ENCODE assay signal across 8 cellular contexts in the genomic region with DNA sequence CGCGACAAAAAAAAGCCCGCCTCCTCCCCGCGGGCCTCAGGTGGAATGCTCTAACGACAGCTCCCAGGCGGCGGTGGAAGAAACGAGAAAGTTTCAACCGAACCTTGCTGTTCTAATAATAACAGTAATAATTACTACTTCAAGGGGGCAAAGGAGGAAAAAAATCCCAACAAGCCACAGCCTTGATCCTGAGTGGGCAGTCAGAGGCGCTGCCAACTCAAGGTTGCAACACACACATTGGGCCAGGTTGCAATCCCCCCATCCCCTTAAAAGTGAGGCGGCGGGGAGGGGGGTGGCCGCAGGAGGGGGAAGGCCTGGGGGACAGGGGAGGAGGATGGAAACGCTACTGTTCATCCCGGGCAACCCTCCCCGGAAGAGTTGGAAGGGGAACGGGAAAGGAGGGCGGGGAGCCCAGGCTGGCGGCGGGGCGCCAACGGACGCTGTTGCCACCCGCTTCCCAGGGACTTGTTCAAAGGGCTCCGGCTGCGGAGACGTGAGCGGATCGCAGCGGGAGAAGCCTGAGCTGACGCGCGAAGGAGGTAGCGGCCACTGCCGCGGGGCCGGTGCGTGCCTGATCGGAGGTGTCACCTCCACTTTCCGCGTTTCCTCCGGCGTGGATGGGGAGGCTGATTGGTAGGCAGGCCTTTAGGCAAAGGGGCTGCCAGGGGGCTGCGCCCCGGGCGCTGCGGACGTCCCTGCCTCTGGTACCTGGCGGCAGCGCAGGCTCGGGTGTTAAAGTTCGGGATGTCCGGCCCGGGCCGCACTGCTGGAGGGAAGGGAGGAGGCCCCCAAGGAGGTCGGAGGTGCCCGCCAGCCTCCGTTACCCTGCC. TPM values are rescaled to one million over a fixed set of nuclear protein-coding genes. Genes with fewer than 3 reads are reported as not detected.
DNase-seq lines count a peak whose midpoint lies in the region; ATAC-seq and TF ChIP-seq lines count a peak whose summit lies in the region.

No MANE protein-coding gene starts in this region.

- no peaks in the 10 kb centered on the region for H3K27me3 ChIP-seq in MM.1S (replicated peaks; ENCODE audit: insufficient read depth, low read length)

- peak overlapping the region; percentile 75 for H3K4me2 ChIP-seq in MM.1S (ENCODE audit: low read depth, low read length)

- peaks cover 32% of the 10 kb centered on the region for H3K4me1 Mint-ChIP-seq in activated B cell treated with CpG ODN at 0.5 μM for 24 hours

- intact Hi-C loops in activated B cell treated with CpG ODN at 0.5 μM for 24 hours (cut with micrococcal nuclease): loop anchor here (1.0 to 10.0 kb wide), 12 partner anchors 13 to 1509 kb away; partner anchors contain the start of gene PUM3

- H3K27ac Mint-ChIP-seq in activated B cell treated with CpG ODN at 0.5 μM for 24 hours: peak overlapping the region; percentile 98

- H3K27me3 Mint-ChIP-seq in activated B cell treated with CpG ODN at 0.5 μM for 24 hours: peaks cover 8% of the 10 kb centered on the region

- H4K20me1 ChIP-seq in MM.1S (ENCODE audit: insufficient read depth, low read length): peaks cover 10% of the 10 kb centered on the region; the same call in 1 of the 2 replicates

- H3K36me3 Mint-ChIP-seq in activated B cell treated with CpG ODN at 0.5 μM for 24 hours (ENCODE audit: low read depth): peaks cover 18% of the 10 kb centered on the region

- H3K4me3 Mint-ChIP-seq in activated B cell treated with CpG ODN at 0.5 μM for 24 hours: peak overlapping the region; percentile 99

- H3K9me3 Mint-ChIP-seq in activated B cell treated with CpG ODN at 0.5 μM for 24 hours: no peaks in the 10 kb centered on the region

- H3K27ac ChIP-seq in MM.1S (ENCODE audit: low read length): peak overlapping the region; percentile 91

- peak; percentile 11 to 13 for DNase-seq in activated CD8-positive, alpha-beta memory T cell treated with anti-CD3 and anti-CD28 coated beads for 4 hours (ENCODE audit: low read depth in 2 of 2)
- no peak for DNase-seq in activated CD8-positive, alpha-beta memory T cell treated with anti-CD3 and anti-CD28 coated beads for 24 hours
- peak; percentile 50 for DNase-seq in MM.1S
- peak; percentile 58 for DNase-seq in activated B cell treated with CpG ODN at 0.5 μM for 24 hours
- peak; percentile 39 for DNase-seq in cerebellum (ENCODE audit: low spot score)
- peak; percentile 49 for DNase-seq in kidney tubule cell (ENCODE audit: low spot score)
- DNase-seq in stimulated activated CD4-positive, alpha-beta T cell treated with anti-CD3 and anti-CD28 coated beads, Interleukin-15, amount 100 ng/mL, for 1 hour (ENCODE audit: low read depth in 1 of 2, low spot score in 1 of 2): peak; percentile 7 to 30
- DNase-seq in cerebellar nuclear complex (lab: John Stamatoyannopoulos, UW): no peak

- H3F3A ChIP-seq in MM.1S (ENCODE audit: insufficient read depth, low read length): peaks cover 17% of the 10 kb centered on the region

- peaks cover 10% of the 10 kb centered on the region; the same call in 1 of the 2 replicates for H3K4me1 ChIP-seq in MM.1S (ENCODE audit: low read length)

- ATAC-seq in activated B cell treated with CpG ODN at 0.5 μM for 24 hours (ENCODE audit: low read depth): peak; percentile 0

- H3K9me3 ChIP-seq in MM.1S (replicated peaks; ENCODE audit: insufficient read depth, low read length): no peaks in the 10 kb centered on the region

- CTCF ChIA-PET in activated B cell treated with CpG ODN at 0.5 μM for 24 hours (lab: Charles Lee): interaction anchor here (1.1 to 2.4 kb wide), 3 partner anchors 38 to 75 kb away, joined by 4 to 8 read pairs (median 5); no protein-coding TSS in a partner anchor

- no peaks in the 10 kb centered on the region for H3K36me3 ChIP-seq in MM.1S (replicated peaks; ENCODE audit: insufficient read depth, low read length)

- peak overlapping the region; percentile 77 for H2AFZ ChIP-seq in MM.1S (ENCODE audit: low read length)

- H3K4me3 ChIP-seq in MM.1S (ENCODE audit: low read length): peak overlapping the region; percentile 92

- peaks cover 50% of the 10 kb centered on the region for H3K79me2 ChIP-seq in MM.1S (ENCODE audit: low read length)

- no peaks in the 10 kb centered on the region for H3K9me2 ChIP-seq in MM.1S (replicated peaks; ENCODE audit: insufficient read depth, low read length)

- H3K9ac ChIP-seq in MM.1S (ENCODE audit: low read length): peak overlapping the region; percentile 87

- no peak for TF ChIP-seq CTCF in MM.1S (IDR thresholded peaks at IDR 0.05; ENCODE audit: low read length)
- no peak for TF ChIP-seq CTCF in activated B cell treated with CpG ODN at 0.5 μM for 24 hours (IDR thresholded peaks at IDR 0.05)

- POLR2A ChIA-PET in activated B cell treated with CpG ODN at 0.5 μM for 24 hours (lab: Charles Lee): interaction anchor here (0.7 to 5.1 kb wide), 16 partner anchors 9 to 1801 kb away, joined by 3 to 70 read pairs (median 4); partner anchors contain the start of genes DOCK8 and PUM3

RNA-seq across cellular contexts. Expression of gene SMARCA2, which starts 0.6 kb away (rescaled TPM):
- total RNA-seq in activated B cell treated with CpG ODN at 0.5 μM for 24 hours: 235 and 238 TPM in 2 replicates
- total RNA-seq in cerebellum: 79.1 TPM

Comparison
In these comparisons a context has a peak if more than half of its experiments do, and no peak if none do; other contexts are left out.
1. DNase-seq: peak in activated CD8-positive, alpha-beta memory T cell treated with anti-CD3 and anti-CD28 coated beads for 4 hours (2 of 2), MM.1S (single experiment), activated B cell treated with CpG ODN at 0.5 μM for 24 hours (single experiment), cerebellum (single experiment), kidney tubule cell (single experiment) and stimulated activated CD4-positive, alpha-beta T cell treated with anti-CD3 and anti-CD28 coated beads, Interleukin-15, amount 100 ng/mL, for 1 hour (2 of 2); none in activated CD8-positive, alpha-beta memory T cell treated with anti-CD3 and anti-CD28 coated beads for 24 hours (single experiment) and cerebellar nuclear complex (0 of 2).